In genomic region chr11:70531281-70532065, GRCh38 we compare ENCODE assay signal across 30 cellular contexts.
A peak's percentile ranks its signal among the peaks of the same experiment; 100 is the strongest.
DNase-seq lines count a peak whose midpoint lies in the region; ATAC-seq and TF ChIP-seq lines count a peak whose summit lies in the region.
"Had no signal": no experiment of that assay in that cellular context is flagged by ENCODE, and none has a peak within 500 bp of the region (broad histone marks: within the 10 kb centered on the region; RNA-seq: fewer than 3 reads in every experiment).

No MANE protein-coding gene starts in this region.

- no peak overlapping the region for H3K4me3 Mint-ChIP-seq in brain
- H3K4me3 Mint-ChIP-seq: activated CD8-positive, alpha-beta T cell treated with anti-CD3 and anti-CD28 coated beads for 36 hours; activated naive CD8-positive, alpha-beta T cell treated with anti-CD3 and anti-CD28 coated beads, Interleukin-2, amount 10 ng/mL, durations not matched to agents 7 days and 5 days; B cell had no signal

- H3K9me3 ChIP-seq in heart right ventricle, result no peaks in the 10 kb centered on the region
- no peaks in the 10 kb centered on the region for H3K9me3 ChIP-seq in thyroid gland
- H3K9me3 ChIP-seq: A549 had no signal

- H3K27ac ChIP-seq in heart right ventricle, result no peak overlapping the region
- H3K27ac ChIP-seq in mesendoderm (ENCODE audit: low read depth, low read length), result no peak overlapping the region
- no peak overlapping the region for H3K27ac ChIP-seq in thyroid gland
- H3K27ac ChIP-seq: A549, epithelial cell of prostate, SJSA1 had no signal

- no peak overlapping the region for H4K5ac ChIP-seq in mesendoderm (ENCODE audit: low read length)

- no peak overlapping the region for H3K56ac ChIP-seq in mesendoderm (ENCODE audit: low read length)

- peaks cover 0 to 10% (median 2%) of the 10 kb centered on the region in 5 experiments for H3K9me3 Mint-ChIP-seq in brain

- H3K36me3 Mint-ChIP-seq in brain, result peaks cover 9% of the 10 kb centered on the region
- H3K36me3 Mint-ChIP-seq: activated naive CD8-positive, alpha-beta T cell treated with anti-CD3 and anti-CD28 coated beads, Interleukin-2, amount 10 ng/mL, durations not matched to agents 7 days and 5 days had no signal

- no peak overlapping the region for H2BK120ac ChIP-seq in mesendoderm (ENCODE audit: low read depth, low read length)

- H3K27ac Mint-ChIP-seq in brain, result peak overlapping the region in 4 of 5 experiments; percentile 76 to 97 (median 86)
- H3K27ac Mint-ChIP-seq: activated CD8-positive, alpha-beta T cell treated with anti-CD3 and anti-CD28 coated beads for 36 hours; activated naive CD8-positive, alpha-beta T cell treated with anti-CD3 and anti-CD28 coated beads, Interleukin-2, amount 10 ng/mL, durations not matched to agents 7 days and 5 days; B cell had no signal

- peak; percentile 34 for DNase-seq in Right ventricle myocardium superior
- no peak for DNase-seq in heart right ventricle
- DNase-seq in mesendoderm, result no peak
- peak; percentile 29 to 45 for DNase-seq in thyroid gland
- no peak for DNase-seq in anterior cingulate cortex (lab: John Stamatoyannopoulos, UW)
- no peak for DNase-seq in left colon
- DNase-seq in stimulated activated naive CD8-positive, alpha-beta T cell treated with anti-CD3 and anti-CD28 coated beads, Interleukin-15, Interleukin-2, amounts not matched to agents 100 U/mL and 50 U/mL, for 24 hours, result no peak
- DNase-seq: activated CD4-positive, CD25-positive, alpha-beta regulatory T cell treated with anti-CD3 and anti-CD28 coated beads, Interleukin-2, amount 50 U/mL, for 72 hours; activated CD8-positive, alpha-beta T cell treated with anti-CD3 and anti-CD28 coated beads for 36 hours; activated effector memory CD4-positive, alpha-beta T cell treated with anti-CD3 and anti-CD28 coated beads, Interleukin-2, amount 50 U/mL, for 16 hours; activated naive CD8-positive, alpha-beta T cell treated with anti-CD3 and anti-CD28 coated beads, Interleukin-2, amount 10 ng/mL, durations not matched to agents 7 days and 5 days; activated T-cell treated with anti-CD3 and anti-CD28 coated beads for 4 hours; effector CD4-positive, alpha-beta T cell; GOT3; KBM-7; mammary epithelial cell; NCI-H1105 treated with DMSO at 0.1 percent for 48 hours; NCI-H1930; NCI-H524 treated with DMSO at 0.1 percent for 48 hours; NK-92 treated with Interleukin-12 subunit alpha and Interleukin-12 subunit beta, amount 100 ng/mL, for 24 hours; occipital lobe; small intestine; stimulated activated CD4-positive, alpha-beta T cell treated with anti-CD3 and anti-CD28 coated beads, Interleukin-1b, Interleukin-23, amount 100 ng/mL, for 48 hours; stimulated activated CD8-positive, alpha-beta memory T cell treated with anti-CD3 and anti-CD28 coated beads, Interleukin-4, amount 100 ng/mL, for 48 hours; T-helper 1 cell had no signal

- no peak overlapping the region for H2AK5ac ChIP-seq in mesendoderm (ENCODE audit: low read length)

- no peak overlapping the region for H2BK15ac ChIP-seq in mesendoderm (replicated peaks; ENCODE audit: low read depth)

- no peak overlapping the region for H3K9ac ChIP-seq in mesendoderm (ENCODE audit: low read length)

- peak overlapping the region; percentile 9 for H3K23ac ChIP-seq in mesendoderm (ENCODE audit: low read length)

- no peak overlapping the region for H3K4ac ChIP-seq in mesendoderm (ENCODE audit: low read depth, low read length)

- peaks cover 56% of the 10 kb centered on the region for H3K4me1 Mint-ChIP-seq in brain
- H3K4me1 Mint-ChIP-seq: activated naive CD8-positive, alpha-beta T cell treated with anti-CD3 and anti-CD28 coated beads, Interleukin-2, amount 10 ng/mL, durations not matched to agents 7 days and 5 days; B cell had no signal

- H3K4me1 ChIP-seq in heart right ventricle (no peaks in the 10 kb centered on the region), mesendoderm (ENCODE audit: control insufficient read depth, low read depth, low read length) (peaks cover 6% of the 10 kb centered on the region), thyroid gland (no peaks in the 10 kb centered on the region)
- H3K4me1 ChIP-seq: A549 had no signal

- H3K4me2 ChIP-seq in mesendoderm (ENCODE audit: low read length), result no peak overlapping the region
- H3K4me2 ChIP-seq: A549 had no signal

- H3K27me3 ChIP-seq in heart right ventricle (peaks cover 0 to 4% (median 0%) of the 10 kb centered on the region in 7 donors), mesendoderm (ENCODE audit: insufficient read depth, low read length, poor library complexity) (no peaks in the 10 kb centered on the region), thyroid gland (no peaks in the 10 kb centered on the region)
- H3K27me3 ChIP-seq: SJSA1 had no signal

- no peak overlapping the region for H2BK5ac ChIP-seq in mesendoderm (ENCODE audit: low read length)

- TF ChIP-seq POLR2A in thyroid gland (IDR thresholded peaks at IDR 0.05), result no peak

- H4K8ac ChIP-seq in mesendoderm (ENCODE audit: low read depth, low read length), result no peak overlapping the region

- peaks cover 2% of the 10 kb centered on the region for H3K27me3 Mint-ChIP-seq in brain
- H3K27me3 Mint-ChIP-seq: activated naive CD8-positive, alpha-beta T cell treated with anti-CD3 and anti-CD28 coated beads, Interleukin-2, amount 10 ng/mL, durations not matched to agents 7 days and 5 days had no signal

- ATAC-seq in Right ventricle myocardium superior (ENCODE audit: poor library complexity) (no peak), heart right ventricle (no peak), left colon (no peak)
- ATAC-seq in stimulated activated naive CD8-positive, alpha-beta T cell treated with anti-CD3 and anti-CD28 coated beads, Interleukin-15, Interleukin-2, amounts not matched to agents 100 U/mL and 50 U/mL, for 24 hours, result no peak
- ATAC-seq: activated CD8-positive, alpha-beta T cell treated with anti-CD3 and anti-CD28 coated beads for 36 hours had no signal

- H3K79me1 ChIP-seq in mesendoderm (ENCODE audit: low read length), result no peaks in the 10 kb centered on the region

- intact Hi-C loops in Right ventricle myocardium superior (cut with DNase I) (no loop called here), heart right ventricle (cut with DNase I) (no loop called here), thyroid gland (cut with DNase I) (no loop called here), left colon (cut with DNase I, micrococcal nuclease) (no loop called here)

- H3K18ac ChIP-seq in mesendoderm (ENCODE audit: low read length), result no peak overlapping the region

- no peaks in the 10 kb centered on the region for H3K79me2 ChIP-seq in mesendoderm (ENCODE audit: control insufficient read depth, insufficient read depth, low read length)

- TF ChIP-seq CTCF in heart right ventricle (IDR thresholded peaks at IDR 0.05) (no peak), brain (conservative IDR thresholded peaks at IDR 0.05) (no peak), thyroid gland (IDR thresholded peaks at IDR 0.05) (no peak)

- H3K36me3 ChIP-seq in heart right ventricle (no peaks in the 10 kb centered on the region), mesendoderm (ENCODE audit: control insufficient read depth, insufficient read depth, low read length) (no peaks in the 10 kb centered on the region), thyroid gland (no peaks in the 10 kb centered on the region)

- 81 to 84% methylated on average over 18 of the region's 18 CpGs for WGBS in heart right ventricle, 2 donors
- WGBS in mesendoderm (ENCODE audit: extremely low coverage, insufficient coverage, low lambda C conversion rate), result no CpG with 5 or more reads among the region's 18 CpGs
- WGBS in thyroid gland, 2 donors, result 73 to 84% methylated on average over 9 to 18 of the region's 18 CpGs

- H3K4me3 ChIP-seq in heart right ventricle (no peak overlapping the region), mesendoderm (ENCODE audit: low read length) (no peak overlapping the region), thyroid gland (replicated peaks in 1 of 3) (no peak overlapping the region)
- H3K4me3 ChIP-seq: A549, SJSA1 had no signal

Comparison
In these comparisons a context has a peak if more than half of its experiments do, and no peak if none do; other contexts are left out.
1. DNase-seq: peak in Right ventricle myocardium superior (single experiment) and thyroid gland (2 of 2); none in heart right ventricle (0 of 2), mesendoderm (single experiment), anterior cingulate cortex (0 of 58), left colon (0 of 2) and stimulated activated naive CD8-positive, alpha-beta T cell treated with anti-CD3 and anti-CD28 coated beads, Interleukin-15, Interleukin-2, amounts not matched to agents 100 U/mL and 50 U/mL, for 24 hours (single experiment).